ENCODE assay signal across 23 cellular contexts in the genomic region with DNA sequence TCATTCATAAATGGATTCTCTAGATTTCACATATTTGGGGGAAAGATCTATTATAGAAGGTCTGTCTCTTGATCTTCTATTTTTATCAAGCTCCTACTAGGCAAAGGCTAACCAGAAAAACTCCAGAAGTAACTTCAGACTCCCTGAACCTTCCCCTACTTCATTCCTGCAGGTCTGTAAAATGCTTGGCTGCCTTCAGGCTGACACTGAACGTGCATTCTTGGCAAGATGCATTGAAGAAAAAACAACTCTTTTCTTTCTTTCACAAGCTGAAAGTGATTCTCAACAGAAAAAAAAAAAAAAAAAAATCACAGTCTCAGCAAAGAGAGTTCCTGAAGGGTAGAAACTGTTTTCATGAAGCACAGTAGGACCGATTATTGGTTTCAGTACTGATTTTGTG. TPM values are rescaled to one million over a fixed set of nuclear protein-coding genes. Genes with fewer than 3 reads are reported as not detected.
"Had no signal": no experiment of that assay in that cellular context is flagged by ENCODE, and none has a peak within 500 bp of the region (broad histone marks: within the 10 kb centered on the region; RNA-seq: fewer than 3 reads in every experiment).

No MANE protein-coding gene starts in this region.

- H3K27ac ChIP-seq: esophagus squamous epithelium, gastrocnemius medialis, heart left ventricle, transverse colon had no signal

- H3K9me3 ChIP-seq: esophagus squamous epithelium, gastrocnemius medialis, heart left ventricle, transverse colon had no signal

- H3K9me3 Mint-ChIP-seq: activated naive CD8-positive, alpha-beta T cell treated with anti-CD3 and anti-CD28 coated beads, Interleukin-2, amount 10 ng/mL, durations not matched to agents 7 days and 5 days had no signal

- H3K4me3 ChIP-seq: esophagus squamous epithelium, gastrocnemius medialis, heart left ventricle, smooth muscle cell, transverse colon had no signal

- H3K4me3 Mint-ChIP-seq: activated naive CD8-positive, alpha-beta T cell treated with anti-CD3 and anti-CD28 coated beads, Interleukin-2, amount 10 ng/mL, durations not matched to agents 7 days and 5 days; naive thymus-derived CD4-positive, alpha-beta T cell had no signal

- H3K4me2 ChIP-seq: smooth muscle cell had no signal

- H3K36me3 ChIP-seq: esophagus squamous epithelium, gastrocnemius medialis, heart left ventricle, transverse colon had no signal

- H3K27me3 Mint-ChIP-seq: activated naive CD8-positive, alpha-beta T cell treated with anti-CD3 and anti-CD28 coated beads, Interleukin-2, amount 10 ng/mL, durations not matched to agents 7 days and 5 days had no signal

- H3K36me3 Mint-ChIP-seq: activated naive CD8-positive, alpha-beta T cell treated with anti-CD3 and anti-CD28 coated beads, Interleukin-2, amount 10 ng/mL, durations not matched to agents 7 days and 5 days; naive thymus-derived CD4-positive, alpha-beta T cell had no signal

- H3K27me3 ChIP-seq: esophagus squamous epithelium, gastrocnemius medialis, heart left ventricle, transverse colon had no signal

- ATAC-seq: activated CD4-positive, CD25-positive, alpha-beta regulatory T cell treated with anti-CD3 and anti-CD28 coated beads, Interleukin-2, amount 50 U/mL, for 24 hours; gastrocnemius medialis; left cardiac atrium; right cardiac atrium had no signal

- DNase-seq: activated CD4-positive, alpha-beta T cell treated with anti-CD3 and anti-CD28 coated beads, Interleukin-2, amount 50 U/mL, for 4 hours; activated naive CD4-positive, alpha-beta T cell; activated naive CD8-positive, alpha-beta T cell treated with anti-CD3 and anti-CD28 coated beads, Interleukin-2, amount 10 ng/mL, durations not matched to agents 7 days and 5 days; activated T-cell treated with anti-CD3 and anti-CD28 coated beads for 4 hours; aorta; caudate nucleus; effector CD8-positive, alpha-beta T cell; esophagus squamous epithelium; gastrocnemius medialis; heart left ventricle; left cardiac atrium; naive thymus-derived CD4-positive, alpha-beta T cell; posterior cingulate gyrus; right cardiac atrium; stimulated activated CD4-positive, alpha-beta T cell treated with anti-CD3 and anti-CD28 coated beads, Interleukin-4, amount 100 ng/mL, for 4 hours; stimulated activated CD8-positive, alpha-beta memory T cell treated with anti-CD3 and anti-CD28 coated beads, Interleukin-4, amount 100 ng/mL, for 48 hours; stimulated activated naive CD4-positive, alpha-beta T cell treated with Interleukin-2 at 50 U/mL for 16 hours; substantia nigra; T-helper 1 cell; T1000; transverse colon had no signal

- H3K27ac Mint-ChIP-seq: activated naive CD8-positive, alpha-beta T cell treated with anti-CD3 and anti-CD28 coated beads, Interleukin-2, amount 10 ng/mL, durations not matched to agents 7 days and 5 days; naive thymus-derived CD4-positive, alpha-beta T cell had no signal

RNA-seq across cellular contexts. Expression of a gene that starts 12.7 kb away (rescaled TPM):
- polyA plus RNA-seq: naive thymus-derived CD4-positive, alpha-beta T cell had no signal
